ENCODE assay signal across 9 cellular contexts in genomic region chr15:51759557-51760070, GRCh38. TPM values are rescaled to one million over a fixed set of nuclear protein-coding genes. Genes with fewer than 3 reads are reported as not detected.
DNase-seq lines count a peak whose midpoint lies in the region; ATAC-seq and TF ChIP-seq lines count a peak whose summit lies in the region.
"Had no signal": no experiment of that assay in that cellular context is flagged by ENCODE, and none has a peak within 500 bp of the region (broad histone marks: within the 10 kb centered on the region; RNA-seq: fewer than 3 reads in every experiment).

No MANE protein-coding gene starts in this region.

- H3K36me3 ChIP-seq in thyroid gland = no peaks in the 10 kb centered on the region

- peaks cover 5% of the 10 kb centered on the region for H3K4me1 Mint-ChIP-seq in activated CD4-positive, alpha-beta T cell treated with anti-CD3 and anti-CD28 coated beads, Interleukin-2, amount 10 ng/mL, durations not matched to agents 7 days and 5 days

- CTCF ChIA-PET in activated CD4-positive, alpha-beta T cell treated with anti-CD3 and anti-CD28 coated beads, Interleukin-2, amount 10 ng/mL, durations not matched to agents 7 days and 5 days (lab: Charles Lee) = interaction anchor here (0.6 kb wide), 1 partner anchor 149 kb away, joined by 3 read pairs; no protein-coding TSS in a partner anchor

- WGBS in thyroid gland, 2 donors = 16 to 20% methylated on average over 3 of the region's 3 CpGs

- H3K4me3 ChIP-seq in thyroid gland (replicated peaks in 1 of 3) = no peak overlapping the region

- peaks cover 2% of the 10 kb centered on the region for H3K36me3 Mint-ChIP-seq in activated CD4-positive, alpha-beta T cell treated with anti-CD3 and anti-CD28 coated beads, Interleukin-2, amount 10 ng/mL, durations not matched to agents 7 days and 5 days (ENCODE audit: low read depth)

- peak; percentile 12 for DNase-seq in activated CD4-positive, alpha-beta T cell treated with anti-CD3 and anti-CD28 coated beads, Interleukin-2, amount 10 ng/mL, durations not matched to agents 7 days and 5 days
- no peak for DNase-seq in activated CD4-positive, alpha-beta T cell treated with anti-CD3 and anti-CD28 coated beads, Interleukin-2, amount 50 U/mL, for 4 hours
- peak; percentile 27 for DNase-seq in NCI-H510A (lab: John Stamatoyannopoulos, UW)
- DNase-seq in fibroblast of peridontal ligament (ENCODE audit: extremely low read depth) = peak; percentile 96
- DNase-seq in thyroid gland = peak; percentile 78 to 79
- DNase-seq in GDM1 (lab: John Stamatoyannopoulos, UW) = no peak

- intact Hi-C loops in thyroid gland (cut with DNase I) = no loop called here

- no peaks in the 10 kb centered on the region for H3K9me3 ChIP-seq in thyroid gland

- ATAC-seq in GM19467 (IDR thresholded peaks at IDR 0.05; ENCODE audit: unreplicated experiment) (no peak), GM18519 (IDR thresholded peaks at IDR 0.05; ENCODE audit: low FRiP score, unreplicated experiment) (no peak)

- TF ChIP-seq POLR2A in thyroid gland (IDR thresholded peaks at IDR 0.05) = no peak

- H3K27ac ChIP-seq in thyroid gland = no peak overlapping the region

- H3K4me1 ChIP-seq in thyroid gland = no peaks in the 10 kb centered on the region

- H3K27ac Mint-ChIP-seq in activated CD4-positive, alpha-beta T cell treated with anti-CD3 and anti-CD28 coated beads, Interleukin-2, amount 10 ng/mL, durations not matched to agents 7 days and 5 days = no peak overlapping the region
- H3K27ac Mint-ChIP-seq: T-helper 1 cell treated with Interleukin-12 subunit alpha and Interleukin-12 subunit beta and Interleukin-4 antibody, amounts not matched to agents 30 μg/mL and 1 μg/mL, for 36 hours had no signal

- H3K4me3 Mint-ChIP-seq in activated CD4-positive, alpha-beta T cell treated with anti-CD3 and anti-CD28 coated beads, Interleukin-2, amount 10 ng/mL, durations not matched to agents 7 days and 5 days = no peak overlapping the region
- H3K4me3 Mint-ChIP-seq: T-helper 1 cell treated with Interleukin-12 subunit alpha and Interleukin-12 subunit beta and Interleukin-4 antibody, amounts not matched to agents 30 μg/mL and 1 μg/mL, for 36 hours had no signal

- H3K27me3 Mint-ChIP-seq in activated CD4-positive, alpha-beta T cell treated with anti-CD3 and anti-CD28 coated beads, Interleukin-2, amount 10 ng/mL, durations not matched to agents 7 days and 5 days = no peaks in the 10 kb centered on the region

- no peaks in the 10 kb centered on the region for H3K9me3 Mint-ChIP-seq in activated CD4-positive, alpha-beta T cell treated with anti-CD3 and anti-CD28 coated beads, Interleukin-2, amount 10 ng/mL, durations not matched to agents 7 days and 5 days
- H3K9me3 Mint-ChIP-seq: T-helper 1 cell treated with Interleukin-12 subunit alpha and Interleukin-12 subunit beta and Interleukin-4 antibody, amounts not matched to agents 30 μg/mL and 1 μg/mL, for 36 hours had no signal

- peak in 1 of 6 experiments; percentile 5 for TF ChIP-seq CTCF in thyroid gland (IDR thresholded peaks at IDR 0.05)

- POLR2A ChIA-PET in activated CD4-positive, alpha-beta T cell treated with anti-CD3 and anti-CD28 coated beads, Interleukin-2, amount 10 ng/mL, durations not matched to agents 7 days and 5 days (lab: Charles Lee) = no interaction called here

- H3K27me3 ChIP-seq in thyroid gland = no peaks in the 10 kb centered on the region

RNA-seq across cellular contexts. Expression of gene TMOD2, which starts 8.2 kb away (rescaled TPM):
- 10 to 100 TPM; 10.9 to 12.8 TPM for total RNA-seq in activated CD4-positive, alpha-beta T cell treated with anti-CD3 and anti-CD28 coated beads, Interleukin-2, amount 10 ng/mL, durations not matched to agents 7 days and 5 days
- total RNA-seq in thyroid gland = 10 to 100 TPM in 3 of 4 donors, 1 to 10 TPM in 1; 7.1 to 14.1 (median 11.0) TPM

RNA-seq across cellular contexts. Expression of gene LYSMD2, which starts 22.2 kb away (rescaled TPM):
- 10 to 100 TPM; 18.2 to 23.6 TPM for total RNA-seq in activated CD4-positive, alpha-beta T cell treated with anti-CD3 and anti-CD28 coated beads, Interleukin-2, amount 10 ng/mL, durations not matched to agents 7 days and 5 days
- 10 to 100 TPM in 3 of 4 donors, 1 to 10 TPM in 1; 8.9 to 18.0 (median 13.8) TPM for total RNA-seq in thyroid gland

Comparison
In these comparisons a context has a peak if more than half of its experiments do, and no peak if none do; other contexts are left out.
1. DNase-seq: peak in activated CD4-positive, alpha-beta T cell treated with anti-CD3 and anti-CD28 coated beads, Interleukin-2, amount 10 ng/mL, durations not matched to agents 7 days and 5 days (single experiment), NCI-H510A (single experiment), fibroblast of peridontal ligament (single experiment) and thyroid gland (2 of 2); none in activated CD4-positive, alpha-beta T cell treated with anti-CD3 and anti-CD28 coated beads, Interleukin-2, amount 50 U/mL, for 4 hours (0 of 2) and GDM1 (single experiment).